Comparison of ENCODE assay signal across 17 cellular contexts in the genomic region with DNA sequence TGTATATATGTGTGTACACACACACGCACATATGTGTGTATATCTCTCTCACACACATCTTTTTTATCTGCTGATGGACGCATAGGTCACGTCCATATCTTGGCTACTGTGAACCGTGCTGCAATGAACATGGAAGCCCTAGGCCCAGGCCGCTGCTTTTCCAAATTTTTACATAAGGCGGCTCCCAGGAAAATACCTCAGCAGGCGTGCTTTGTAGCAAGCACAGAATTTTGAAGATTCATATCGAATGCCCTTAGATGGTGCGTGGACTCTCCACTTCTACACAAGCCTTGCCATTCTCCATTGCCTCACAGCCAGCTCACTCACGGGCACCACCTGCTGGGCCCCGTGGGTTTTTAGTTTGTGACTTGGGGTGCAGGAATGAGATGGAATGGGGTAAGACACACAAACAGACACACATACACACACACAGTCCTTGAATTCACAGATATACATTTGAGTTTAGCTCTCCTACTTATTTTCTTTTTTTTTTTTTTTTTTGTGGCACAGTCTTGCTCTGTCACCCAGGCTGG. TPM values are rescaled to one million over a fixed set of nuclear protein-coding genes. Genes with fewer than 3 reads are reported as not detected.
DNase-seq lines count a peak whose midpoint lies in the region; ATAC-seq, FAIRE-seq and TF ChIP-seq lines count a peak whose summit lies in the region.
"Had no signal": no experiment of that assay in that cellular context is flagged by ENCODE, and none has a peak within 500 bp of the region (broad histone marks: within the 10 kb centered on the region; RNA-seq: fewer than 3 reads in every experiment).

No MANE protein-coding gene starts in this region.

- no peaks in the 10 kb centered on the region for H3K27me3 ChIP-seq in GM06990 (replicated peaks; ENCODE audit: control insufficient read depth, insufficient read depth, low read length)
- peaks cover 9% of the 10 kb centered on the region for H3K27me3 ChIP-seq in GM23338 (ENCODE audit: insufficient read depth)
- peaks cover 6% of the 10 kb centered on the region; the same call in 1 of the 2 replicates for H3K27me3 ChIP-seq in OCI-LY3 (ENCODE audit: low read depth, low read length)
- H3K27me3 ChIP-seq in GM12878 (replicated peaks in 1 of 2; ENCODE audit: control insufficient read depth in 2 of 2, insufficient read depth in 2 of 2, low read length in 1 of 2), result no peaks in the 10 kb centered on the region

- no peak for TF ChIP-seq EP300 in GM12878 (IDR thresholded peaks at IDR 0.05; ENCODE audit: borderline replicate concordance in 1 of 2, control insufficient read depth in 1 of 2, low read depth in 2 of 2, low read length in 2 of 2)

- H3K9me3 Mint-ChIP-seq in GM23338, result peaks cover 13% of the 10 kb centered on the region; the same call in 2 of the 3 replicates

- H3K4me1 ChIP-seq in GM23338 (ENCODE audit: insufficient read depth), result peaks cover 27% of the 10 kb centered on the region
- no peaks in the 10 kb centered on the region for H3K4me1 ChIP-seq in OCI-LY3 (ENCODE audit: low read length)
- H3K4me1 ChIP-seq in GM12878 (ENCODE audit: control insufficient read depth, insufficient read depth, low read length), result no peaks in the 10 kb centered on the region

- TF ChIP-seq RAD21 in GM12878 (IDR thresholded peaks at IDR 0.05; ENCODE audit: insufficient read depth, low read depth, low read length), result no peak

- H3K27me3 Mint-ChIP-seq in GM23338 (ENCODE audit: insufficient read depth, low read depth, poor library complexity), result peaks cover 15% of the 10 kb centered on the region

- 0 out of 2 replicates have a peak, but pooled peaks cover 4% of the 10 kb centered on the region for H3K9me2 ChIP-seq in GM23338 (ENCODE audit: insufficient read depth)

- no peak for TF ChIP-seq POLR2A in GM12878 (IDR thresholded peaks at IDR 0.05; ENCODE audit: low read depth, low read length)

- BruUV-seq in GM12878 (replicated peaks; lab: Mats Ljungman, UMichigan), result no TSS peak

- H2AFZ ChIP-seq in GM23338 (no peak overlapping the region), OCI-LY3 (ENCODE audit: low read depth, low read length) (no peak overlapping the region), GM12878 (ENCODE audit: control insufficient read depth, low read depth, low read length) (no peak overlapping the region)

- intact Hi-C loops in GM12878 (cut with micrococcal nuclease; ENCODE audit: unreplicated experiment), result no loop called here

- WGBS in GM12878 (ENCODE audit: insufficient coverage, insufficient replicate concordance, low lambda C conversion rate, missing lambda C conversion rate), result 58% methylated on average over 11 of the region's 11 CpGs

- H3K9me3 ChIP-seq in OCI-LY3 (ENCODE audit: insufficient read depth, low read length), result peaks cover 10% of the 10 kb centered on the region; the same call in 1 of the 2 replicates
- no peaks in the 10 kb centered on the region for H3K9me3 ChIP-seq in GM12878 (replicated peaks; ENCODE audit: control insufficient read depth, insufficient read depth, low read length)

- no peak overlapping the region for H3K4me3 Mint-ChIP-seq in GM23338
- H3K4me3 Mint-ChIP-seq: B cell; CD4-positive, alpha-beta memory T cell; IgD-negative memory B cell had no signal

- H3K36me3 ChIP-seq in GM06990 (ENCODE audit: control insufficient read depth, insufficient read depth, low read length), result no peaks in the 10 kb centered on the region
- no peaks in the 10 kb centered on the region for H3K36me3 ChIP-seq in GM23338 (ENCODE audit: insufficient read depth)
- no peaks in the 10 kb centered on the region for H3K36me3 ChIP-seq in OCI-LY3 (replicated peaks; ENCODE audit: low read depth, low read length)
- no peaks in the 10 kb centered on the region for H3K36me3 ChIP-seq in GM12878 (ENCODE audit: control insufficient read depth in 2 of 2, insufficient read depth in 2 of 2, low read length in 1 of 2)

- no peaks in the 10 kb centered on the region for H4K20me1 ChIP-seq in GM23338 (replicated peaks; ENCODE audit: insufficient read depth)
- no peaks in the 10 kb centered on the region for H4K20me1 ChIP-seq in OCI-LY3 (ENCODE audit: insufficient read depth, low read length)
- H4K20me1 ChIP-seq in GM12878 (ENCODE audit: control insufficient read depth, insufficient read depth), result no peaks in the 10 kb centered on the region

- peak; percentile 48 for TF ChIP-seq CTCF in GM06990 (IDR thresholded peaks at IDR 0.05; ENCODE audit: insufficient read depth, low read length, poor library complexity, severe bottlenecking)
- peak; percentile 15 to 22; a peak in 1 of 4 replicates for TF ChIP-seq CTCF in GM23338 (conservative IDR thresholded peaks at IDR 0.05; ENCODE audit: low read depth in 2 of 2)
- peak; percentile 20; the same call in 1 of the 2 replicates for TF ChIP-seq CTCF in OCI-LY3 (IDR thresholded peaks at IDR 0.05; ENCODE audit: low read depth, low read length)
- TF ChIP-seq CTCF in GM12878 (IDR thresholded peaks at IDR 0.05 in 2 of 3, conservative IDR thresholded peaks at IDR 0.05 in 1 of 3; ENCODE audit: control insufficient read depth in 2 of 3, extremely low read depth in 1 of 3, insufficient read depth in 1 of 3, low read depth in 3 of 3, low read length in 3 of 3), result 0 out of 6 replicates have a peak, but pooled peaks of 2 of the 3 experiments have one; percentile 6 to 11

- FAIRE-seq in GM12878 (lab: Jason Lieb, UNC), result no peak
- FAIRE-seq: D721Med had no signal

- no peak overlapping the region for H3K9ac ChIP-seq in OCI-LY3 (ENCODE audit: low read length)
- H3K9ac ChIP-seq in GM12878 (ENCODE audit: control insufficient read depth, insufficient read depth, low read length), result no peak overlapping the region

- ATAC-seq in GM23338 (no peak), GM12878 (no peak), HG02610 (IDR thresholded peaks at IDR 0.05; ENCODE audit: unreplicated experiment) (no peak)
- ATAC-seq: HCT116 had no signal

- SMC1A ChIA-PET in GM12878 (lab: Charles Lee; ENCODE audit: uncharacterized antibody, unreplicated experiment), result no interaction called here

- H3K4me3 ChIP-seq in GM06990 (replicated peaks; ENCODE audit: low read depth, low read length) (no peak overlapping the region), GM23338 (no peak overlapping the region), OCI-LY3 (ENCODE audit: low read length) (no peak overlapping the region), GM12878 (no peak overlapping the region)
- H3K4me3 ChIP-seq: SK-N-MC had no signal

- no peaks in the 10 kb centered on the region for H3F3A ChIP-seq in GM23338 (replicated peaks; ENCODE audit: low read depth)

- no peak for DNase-seq in GM06990 (ENCODE audit: extremely low read depth, insufficient read length)
- DNase-seq in GM23338 (ENCODE audit: low spot score), result no peak
- DNase-seq in GM12878 (ENCODE audit: low read depth, low spot score), result no peak
- no peak for DNase-seq in central memory CD4-positive, alpha-beta T cell
- DNase-seq in DMS153 (lab: John Stamatoyannopoulos, UW), result no peak
- DNase-seq: CD4-positive, alpha-beta memory T cell; NCI-H187 treated with DMSO at 0.1 percent for 48 hours; NCI-H2171; NCI-H510A had no signal

- CTCF ChIA-PET in GM12878 (lab: Yijun Ruan, JAX), result interaction anchor here (0.6 kb wide), 1 partner anchor 256 kb away, joined by 3 read pairs; no protein-coding TSS in a partner anchor

- no peak overlapping the region for H3K4me2 ChIP-seq in GM23338
- H3K4me2 ChIP-seq in OCI-LY3 (ENCODE audit: low read length), result no peak overlapping the region
- no peak overlapping the region for H3K4me2 ChIP-seq in GM12878 (ENCODE audit: control insufficient read depth, insufficient read depth)

- POLR2A ChIA-PET in GM12878 (lab: Charles Lee), result no interaction called here

- RAD21 ChIA-PET in GM12878 (lab: Charles Lee; ENCODE audit: unreplicated experiment), result no interaction called here

- no peak overlapping the region for H3K27ac ChIP-seq in GM23338 (ENCODE audit: low read depth)
- H3K27ac ChIP-seq in OCI-LY3 (ENCODE audit: low read length), result no peak overlapping the region
- H3K27ac ChIP-seq in GM12878 (ENCODE audit: control insufficient read depth, insufficient read depth), result no peak overlapping the region
- H3K27ac ChIP-seq: SK-N-MC had no signal

- peaks cover 9% of the 10 kb centered on the region for H3K36me3 Mint-ChIP-seq in GM23338 (ENCODE audit: low read depth)
- H3K36me3 Mint-ChIP-seq: CD4-positive, alpha-beta memory T cell had no signal

- H3K4me1 Mint-ChIP-seq in GM23338, result peaks cover 47% of the 10 kb centered on the region
- H3K4me1 Mint-ChIP-seq: B cell, IgD-negative memory B cell had no signal

- in situ Hi-C loops in GM12878 (cut with MboI), result no loop called here

- no peaks in the 10 kb centered on the region for H3K79me2 ChIP-seq in GM23338 (replicated peaks; ENCODE audit: insufficient read depth)
- no peaks in the 10 kb centered on the region for H3K79me2 ChIP-seq in OCI-LY3 (ENCODE audit: low read length)
- no peaks in the 10 kb centered on the region for H3K79me2 ChIP-seq in GM12878 (ENCODE audit: control insufficient read depth, insufficient read depth, low read length)

- H3K27ac Mint-ChIP-seq in GM23338, result no peak overlapping the region
- H3K27ac Mint-ChIP-seq: B cell; CD4-positive, alpha-beta memory T cell; IgD-negative memory B cell; T-helper 1 cell treated with Interleukin-12 subunit alpha and Interleukin-12 subunit beta and Interleukin-4 antibody, amounts not matched to agents 30 μg/mL and 1 μg/mL, for 36 hours had no signal

TF ChIP-seq in GM23338, 12 proteins besides CTCF, POLR2A, EP300 and RAD21 (continues in another document):
- TF ChIP-seq ZNF114 (CRISPR knock-in tag; IDR thresholded peaks at IDR 0.05) (no peak), EZH2phosphoT487 (IDR thresholded peaks at IDR 0.05; ENCODE audit: unreplicated experiment) (no peak)

TF ChIP-seq in GM12878, 131 proteins besides CTCF, POLR2A, EP300 and RAD21 (continues in another document):
- no peak for TF ChIP-seq WRNIP1 (IDR thresholded peaks at IDR 0.05; ENCODE audit: borderline replicate concordance, low read depth, low read length)

RNA-seq across cellular contexts. Expression of a gene that starts 57.9 kb away (rescaled TPM):
- total RNA-seq in GM23338 (2014; rRNA removed; shearing (Covaris generic)), result 0.56 TPM in 1 of 2 replicates, not detected in the other
- 2.0 and 2.2 TPM in 2 replicates for polyA plus RNA-seq in GM23338 (2016; fragmentation: Nextera tagmentation; extraction: Ambion mirVana)
- total RNA-seq in GM12878 (2013; cell fraction: nucleolus; rRNA removed), result 4.0 and 4.6 TPM in 2 replicates
- 2.5 and 4.7 TPM in 2 replicates for total RNA-seq in GM12878 (2014; rRNA removed)
- 2.6 and 3.5 TPM in 2 replicates for total RNA-seq in GM12878 (2014; rRNA removed; fragmentation: Illumina TruSeq; extraction: Trizol)
- 3.2 and 3.7 TPM in 2 replicates for total RNA-seq in GM12878 (2021)
- 2.6 TPM for polyA plus RNA-seq in GM12878 (2011; ENCODE audit: low read depth)
- polyA plus RNA-seq in GM12878 (2011; rRNA removed), result 3.0 and 4.7 TPM in 2 replicates
- polyA plus RNA-seq in GM12878 (2011; cell fraction: cytosol; rRNA removed), result 1.6 and 1.9 TPM in 2 replicates
- polyA plus RNA-seq in GM12878 (2011; cell fraction: nucleus; rRNA removed), result 2.5 and 3.3 TPM in 2 replicates
- polyA plus RNA-seq in GM12878 (2012), result 2.7 and 3.9 TPM in 2 replicates
- polyA plus RNA-seq in GM12878 (2014; fragmentation: Illumina TruSeq; extraction: Trizol), result 5.1 and 7.2 TPM in 2 replicates
- 1 to 10 TPM; 3.7 TPM for polyA plus RNA-seq in GM12878 (2014; fragmentation: Nextera tagmentation; extraction: Ambion mirVana)
- polyA plus RNA-seq in GM12878 (2014; rRNA removed), result 4.5 and 5.5 TPM in 2 replicates
- polyA plus RNA-seq in GM12878 (2016; fragmentation: Nextera tagmentation; extraction: Ambion mirVana), result 1 to 10 TPM; 6.2 to 7.2 TPM
- polyA minus RNA-seq in GM12878 (2011; rRNA and poly(A)+ RNA removed), result 0.88 and 1.6 TPM in 2 replicates
- 0.80 TPM in 1 of 2 replicates, not detected in the other for polyA minus RNA-seq in GM12878 (2011; cell fraction: cytosol; rRNA and poly(A)+ RNA removed)
- 1.2 and 2.4 TPM in 2 replicates for polyA minus RNA-seq in GM12878 (2011; cell fraction: nucleus; rRNA and poly(A)+ RNA removed)
